In genomic region chr13:44576396-44577235, GRCh38 we compare ENCODE assay signal across 1 cellular context.
TF ChIP-seq lines count a peak whose summit lies in the region.

No MANE protein-coding gene starts in this region.

TF ChIP-seq in HEK293, 187 proteins besides CTCF, POLR2A, EP300 and RAD21 (continued from another document and continues in another):
- no peak for TF ChIP-seq WT1 (tag by site-specific recombination; IDR thresholded peaks at IDR 0.05)
- no peak for TF ChIP-seq ZNF138 (tag by site-specific recombination; IDR thresholded peaks at IDR 0.05; ENCODE audit: borderline replicate concordance)
- TF ChIP-seq ZNF24 (tag by site-specific recombination; IDR thresholded peaks at IDR 0.05): 0 out of 2 replicates have a peak, but pooled peaks have one; percentile 24
- TF ChIP-seq ZNF404 (tag by site-specific recombination; IDR thresholded peaks at IDR 0.05): no peak
- TF ChIP-seq, protein P1, sequence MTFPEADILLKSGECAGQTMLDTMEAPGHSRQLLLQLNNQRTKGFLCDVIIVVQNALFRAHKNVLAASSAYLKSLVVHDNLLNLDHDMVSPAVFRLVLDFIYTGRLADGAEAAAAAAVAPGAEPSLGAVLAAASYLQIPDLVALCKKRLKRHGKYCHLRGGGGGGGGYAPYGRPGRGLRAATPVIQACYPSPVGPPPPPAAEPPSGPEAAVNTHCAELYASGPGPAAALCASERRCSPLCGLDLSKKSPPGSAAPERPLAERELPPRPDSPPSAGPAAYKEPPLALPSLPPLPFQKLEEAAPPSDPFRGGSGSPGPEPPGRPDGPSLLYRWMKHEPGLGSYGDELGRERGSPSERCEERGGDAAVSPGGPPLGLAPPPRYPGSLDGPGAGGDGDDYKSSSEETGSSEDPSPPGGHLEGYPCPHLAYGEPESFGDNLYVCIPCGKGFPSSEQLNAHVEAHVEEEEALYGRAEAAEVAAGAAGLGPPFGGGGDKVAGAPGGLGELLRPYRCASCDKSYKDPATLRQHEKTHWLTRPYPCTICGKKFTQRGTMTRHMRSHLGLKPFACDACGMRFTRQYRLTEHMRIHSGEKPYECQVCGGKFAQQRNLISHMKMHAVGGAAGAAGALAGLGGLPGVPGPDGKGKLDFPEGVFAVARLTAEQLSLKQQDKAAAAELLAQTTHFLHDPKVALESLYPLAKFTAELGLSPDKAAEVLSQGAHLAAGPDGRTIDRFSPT (tag by site-specific recombination; IDR thresholded peaks at IDR 0.05): no peak; the same call in 1 of the 2 replicates
- no peak for TF ChIP-seq OVOL3 (tag by site-specific recombination; IDR thresholded peaks at IDR 0.05)
- TF ChIP-seq ZNF175 (tag by site-specific recombination; IDR thresholded peaks at IDR 0.05): no peak
- peak; percentile 99 for TF ChIP-seq ZNF341 (tag by site-specific recombination; IDR thresholded peaks at IDR 0.05; ENCODE audit: low read depth)
- no peak for TF ChIP-seq PRDM1 (tag by site-specific recombination; IDR thresholded peaks at IDR 0.05)
- TF ChIP-seq, protein P2, sequence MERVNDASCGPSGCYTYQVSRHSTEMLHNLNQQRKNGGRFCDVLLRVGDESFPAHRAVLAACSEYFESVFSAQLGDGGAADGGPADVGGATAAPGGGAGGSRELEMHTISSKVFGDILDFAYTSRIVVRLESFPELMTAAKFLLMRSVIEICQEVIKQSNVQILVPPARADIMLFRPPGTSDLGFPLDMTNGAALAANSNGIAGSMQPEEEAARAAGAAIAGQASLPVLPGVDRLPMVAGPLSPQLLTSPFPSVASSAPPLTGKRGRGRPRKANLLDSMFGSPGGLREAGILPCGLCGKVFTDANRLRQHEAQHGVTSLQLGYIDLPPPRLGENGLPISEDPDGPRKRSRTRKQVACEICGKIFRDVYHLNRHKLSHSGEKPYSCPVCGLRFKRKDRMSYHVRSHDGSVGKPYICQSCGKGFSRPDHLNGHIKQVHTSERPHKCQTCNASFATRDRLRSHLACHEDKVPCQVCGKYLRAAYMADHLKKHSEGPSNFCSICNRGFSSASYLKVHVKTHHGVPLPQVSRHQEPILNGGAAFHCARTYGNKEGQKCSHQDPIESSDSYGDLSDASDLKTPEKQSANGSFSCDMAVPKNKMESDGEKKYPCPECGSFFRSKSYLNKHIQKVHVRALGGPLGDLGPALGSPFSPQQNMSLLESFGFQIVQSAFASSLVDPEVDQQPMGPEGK (tag by site-specific recombination; IDR thresholded peaks at IDR 0.05): no peak; the same call in 1 of the 2 replicates
- TF ChIP-seq, protein P3, sequence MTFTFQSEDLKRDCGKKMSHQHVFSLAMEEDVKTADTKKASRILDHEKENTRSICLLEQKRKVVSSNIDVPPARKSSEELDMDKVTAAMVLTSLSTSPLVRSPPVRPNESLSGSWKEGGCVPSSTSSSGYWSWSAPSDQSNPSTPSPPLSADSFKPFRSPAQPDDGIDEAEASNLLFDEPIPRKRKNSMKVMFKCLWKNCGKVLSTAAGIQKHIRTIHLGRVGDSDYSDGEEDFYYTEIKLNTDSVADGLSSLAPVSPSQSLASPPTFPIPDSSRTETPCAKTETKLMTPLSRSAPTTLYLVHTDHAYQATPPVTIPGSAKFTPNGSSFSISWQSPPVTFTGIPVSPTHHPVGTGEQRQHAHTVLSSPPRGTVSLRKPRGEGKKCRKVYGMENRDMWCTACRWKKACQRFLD (tag by site-specific recombination; IDR thresholded peaks at IDR 0.05): no peak
- no peak for TF ChIP-seq ZFP41 (tag by site-specific recombination; IDR thresholded peaks at IDR 0.05; ENCODE audit: borderline replicate concordance)
- no peak for TF ChIP-seq ZNF701 (tag by site-specific recombination; IDR thresholded peaks at IDR 0.05)
- TF ChIP-seq ZNF140 (tag by site-specific recombination; IDR thresholded peaks at IDR 0.05): no peak
- no peak for TF ChIP-seq PRDM6 (tag by site-specific recombination; IDR thresholded peaks at IDR 0.05)
- no peak for TF ChIP-seq GLI2 (tag by site-specific recombination; IDR thresholded peaks at IDR 0.05; ENCODE audit: borderline replicate concordance, low read depth)
- TF ChIP-seq ZNF292 (tag by site-specific recombination; IDR thresholded peaks at IDR 0.05; ENCODE audit: borderline replicate concordance, low read depth): no peak
- TF ChIP-seq ZNF624 (tag by site-specific recombination; IDR thresholded peaks at IDR 0.05): no peak
- no peak for TF ChIP-seq ZNF221 (tag by site-specific recombination; IDR thresholded peaks at IDR 0.05; ENCODE audit: borderline replicate concordance)
- TF ChIP-seq SCRT1 (tag by site-specific recombination; IDR thresholded peaks at IDR 0.05; ENCODE audit: borderline replicate concordance): no peak
- TF ChIP-seq ZEB2 (tag by site-specific recombination; IDR thresholded peaks at IDR 0.05): peak; percentile 78; the same call in 1 of the 2 replicates
- TF ChIP-seq ZNF184 (tag by site-specific recombination; IDR thresholded peaks at IDR 0.05): no peak
- TF ChIP-seq INSM2 (tag by site-specific recombination; IDR thresholded peaks at IDR 0.05): no peak; the same call in 1 of the 2 replicates
- no peak for TF ChIP-seq ZNF391 (tag by site-specific recombination; IDR thresholded peaks at IDR 0.05; ENCODE audit: borderline replicate concordance, low read depth)
- TF ChIP-seq ZNF48 (tag by site-specific recombination; IDR thresholded peaks at IDR 0.05): no peak
- peak; percentile 39; the same call in 1 of the 2 replicates for TF ChIP-seq ZSCAN30 (tag by site-specific recombination; IDR thresholded peaks at IDR 0.05)
- TF ChIP-seq HOXA7 (CRISPR knock-in tag; IDR thresholded peaks at IDR 0.05; ENCODE audit: borderline replicate concordance): no peak
- TF ChIP-seq ZNF658 (tag by site-specific recombination; IDR thresholded peaks at IDR 0.05): no peak
- TF ChIP-seq, protein P4, sequence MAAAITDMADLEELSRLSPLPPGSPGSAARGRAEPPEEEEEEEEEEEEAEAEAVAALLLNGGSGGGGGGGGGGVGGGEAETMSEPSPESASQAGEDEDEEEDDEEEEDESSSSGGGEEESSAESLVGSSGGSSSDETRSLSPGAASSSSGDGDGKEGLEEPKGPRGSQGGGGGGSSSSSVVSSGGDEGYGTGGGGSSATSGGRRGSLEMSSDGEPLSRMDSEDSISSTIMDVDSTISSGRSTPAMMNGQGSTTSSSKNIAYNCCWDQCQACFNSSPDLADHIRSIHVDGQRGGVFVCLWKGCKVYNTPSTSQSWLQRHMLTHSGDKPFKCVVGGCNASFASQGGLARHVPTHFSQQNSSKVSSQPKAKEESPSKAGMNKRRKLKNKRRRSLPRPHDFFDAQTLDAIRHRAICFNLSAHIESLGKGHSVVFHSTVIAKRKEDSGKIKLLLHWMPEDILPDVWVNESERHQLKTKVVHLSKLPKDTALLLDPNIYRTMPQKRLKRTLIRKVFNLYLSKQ (tag by site-specific recombination; IDR thresholded peaks at IDR 0.05; ENCODE audit: borderline replicate concordance): no peak
- TF ChIP-seq ZNF837 (tag by site-specific recombination; IDR thresholded peaks at IDR 0.05): no peak
- TF ChIP-seq SP3 (tag by site-specific recombination; IDR thresholded peaks at IDR 0.05): no peak
- no peak for TF ChIP-seq ZNF549 (tag by site-specific recombination; IDR thresholded peaks at IDR 0.05)
- TF ChIP-seq ZNF488 (tag by site-specific recombination; IDR thresholded peaks at IDR 0.05): no peak
- no peak for TF ChIP-seq SETDB1 (IDR thresholded peaks at IDR 0.05; ENCODE audit: insufficient read length, low read length)
- TF ChIP-seq ZNF473 (tag by site-specific recombination; IDR thresholded peaks at IDR 0.05): no peak
- no peak for TF ChIP-seq GFI1B (tag by site-specific recombination; IDR thresholded peaks at IDR 0.05)
- TF ChIP-seq, protein P5, sequence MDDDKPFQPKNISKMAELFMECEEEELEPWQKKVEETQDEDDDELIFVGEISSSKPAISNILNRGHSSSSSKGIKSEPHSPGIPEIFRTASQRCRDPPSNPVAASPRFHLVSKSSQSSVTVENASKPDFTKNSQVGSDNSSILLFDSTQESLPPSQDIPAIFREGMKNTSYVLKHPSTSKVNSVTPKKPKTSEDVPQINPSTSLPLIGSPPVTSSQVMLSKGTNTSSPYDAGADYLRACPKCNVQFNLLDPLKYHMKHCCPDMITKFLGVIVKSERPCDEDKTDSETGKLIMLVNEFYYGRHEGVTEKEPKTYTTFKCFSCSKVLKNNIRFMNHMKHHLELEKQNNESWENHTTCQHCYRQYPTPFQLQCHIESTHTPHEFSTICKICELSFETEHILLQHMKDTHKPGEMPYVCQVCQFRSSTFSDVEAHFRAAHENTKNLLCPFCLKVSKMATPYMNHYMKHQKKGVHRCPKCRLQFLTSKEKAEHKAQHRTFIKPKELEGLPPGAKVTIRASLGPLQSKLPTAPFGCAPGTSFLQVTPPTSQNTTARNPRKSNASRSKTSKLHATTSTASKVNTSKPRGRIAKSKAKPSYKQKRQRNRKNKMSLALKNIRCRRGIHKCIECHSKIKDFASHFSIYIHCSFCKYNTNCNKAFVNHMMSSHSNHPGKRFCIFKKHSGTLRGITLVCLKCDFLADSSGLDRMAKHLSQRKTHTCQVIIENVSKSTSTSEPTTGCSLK (tag by site-specific recombination; IDR thresholded peaks at IDR 0.05): no peak
- no peak for TF ChIP-seq ZNF664 (tag by site-specific recombination; IDR thresholded peaks at IDR 0.05)
- TF ChIP-seq ZNF561 (tag by site-specific recombination; IDR thresholded peaks at IDR 0.05; ENCODE audit: borderline replicate concordance): peak; percentile 64; the same call in 1 of the 2 replicates
- peak; percentile 64; the same call in 1 of the 2 replicates for TF ChIP-seq ZNF76 (tag by site-specific recombination; IDR thresholded peaks at IDR 0.05; ENCODE audit: borderline replicate concordance, low read depth)
- peak; percentile 53; the same call in 1 of the 2 replicates for TF ChIP-seq ZBTB8A (tag by site-specific recombination; IDR thresholded peaks at IDR 0.05)
- no peak for TF ChIP-seq ZBTB11 (tag by site-specific recombination; conservative IDR thresholded peaks at IDR 0.05; ENCODE audit: low read depth)
